In the genomic region with DNA sequence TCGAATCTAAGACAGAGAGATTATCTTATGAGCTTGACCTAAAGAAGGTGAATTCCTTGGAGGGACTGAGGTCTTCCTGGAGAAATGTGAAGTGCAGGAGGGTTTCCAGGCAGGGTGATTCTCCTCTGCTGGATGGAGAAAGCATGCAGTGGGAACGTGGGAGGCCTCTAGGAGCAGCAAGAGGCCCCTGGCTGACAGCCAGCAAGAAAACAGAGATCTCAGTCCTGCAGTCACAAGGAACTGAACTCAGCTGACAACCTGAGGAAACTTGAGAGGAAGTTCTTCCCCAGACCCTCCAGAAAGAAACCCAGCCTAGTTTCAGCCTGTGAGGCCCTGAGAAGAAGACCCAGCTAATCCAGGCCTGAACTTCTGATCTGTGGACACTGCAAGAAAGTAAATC, we compare ENCODE assay signal across 24 cellular contexts.
"Had no signal": no experiment of that assay in that cellular context is flagged by ENCODE, and none has a peak within 500 bp of the region (broad histone marks: within the 10 kb centered on the region; RNA-seq: fewer than 3 reads in every experiment).

No MANE protein-coding gene starts in this region.

- H3K36me3 ChIP-seq: brain microvascular endothelial cell, heart left ventricle had no signal

- H3K27ac ChIP-seq: brain microvascular endothelial cell, coronary artery, dorsolateral prefrontal cortex, heart left ventricle, VCaP had no signal

- H3K4me1 ChIP-seq: heart left ventricle had no signal

- H3K4me3 ChIP-seq: coronary artery, dorsolateral prefrontal cortex, heart left ventricle had no signal

- H3K9me3 ChIP-seq: heart left ventricle had no signal

- H3K27me3 ChIP-seq: brain microvascular endothelial cell had no signal

- DNase-seq: activated CD4-positive, alpha-beta memory T cell treated with anti-CD3 and anti-CD28 coated beads, Interleukin-2, amount 10 ng/mL, durations not matched to agents 7 days and 5 days; activated CD4-positive, alpha-beta T cell treated with anti-CD3 and anti-CD28 coated beads for 1 hour; activated CD4-positive, alpha-beta T cell treated with anti-CD3 and anti-CD28 coated beads for 4 hours; activated CD4-positive, alpha-beta T cell treated with anti-CD3 and anti-CD28 coated beads, Interleukin-2, amount 10 ng/mL, durations not matched to agents 7 days and 5 days; activated CD4-positive, alpha-beta T cell treated with anti-CD3 and anti-CD28 coated beads, Interleukin-2, amount 50 U/mL, for 4 hours; activated CD8-positive, alpha-beta memory T cell treated with anti-CD3 and anti-CD28 coated beads, Interleukin-2, amount 50 U/mL, for 48 hours; activated gamma-delta T cell; activated naive CD4-positive, alpha-beta T cell; activated naive CD4-positive, alpha-beta T cell treated with anti-CD3 and anti-CD28 coated beads, Interleukin-2, amount 10 ng/mL, durations not matched to agents 7 days and 5 days; activated naive CD8-positive, alpha-beta T cell treated with anti-CD3 and anti-CD28 coated beads, Interleukin-2, amount 10 ng/mL, durations not matched to agents 7 days and 5 days; activated T-cell treated with anti-CD3 and anti-CD28 coated beads for 4 hours; activated T-cell treated with anti-CD3 and anti-CD28 coated beads, Interleukin-2, amount 50 U/mL, for 24 hours; activated T-cell treated with anti-CD3 and anti-CD28 coated beads, Interleukin-2, amount 50 U/mL, for 72 hours; anterior cingulate cortex; brain microvascular endothelial cell; dorsolateral prefrontal cortex; effector memory CD4-positive, alpha-beta T cell; endodermal cell; foreskin fibroblast; glutamatergic neuron; heart left ventricle; T-helper 2 cell had no signal
